In the genomic region with DNA sequence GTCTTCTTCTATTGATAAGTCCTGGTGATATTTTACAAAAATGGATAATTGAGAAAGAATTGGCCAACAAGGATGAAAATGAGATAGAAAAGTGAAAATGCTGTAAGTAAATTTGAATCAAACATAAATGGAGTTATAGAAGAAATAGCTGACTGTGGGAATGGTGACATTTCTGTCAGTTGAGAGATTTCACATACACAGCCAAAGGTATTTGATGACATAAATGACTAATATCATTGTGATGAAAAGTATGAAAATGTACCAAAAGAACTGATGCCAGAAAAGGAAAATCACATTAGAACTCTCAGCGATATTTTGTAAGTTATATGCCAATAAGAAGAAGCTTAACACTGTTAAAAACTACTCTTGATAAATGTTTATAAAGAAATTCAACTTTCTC, we compare ENCODE assay signal across 2 cellular contexts.
TF ChIP-seq lines count a peak whose summit lies in the region.

No MANE protein-coding gene starts in this region.

TF ChIP-seq in SK-N-SH, 30 proteins besides CTCF, POLR2A, EP300 and RAD21 (continued from another document):
- TF ChIP-seq, protein P1, sequence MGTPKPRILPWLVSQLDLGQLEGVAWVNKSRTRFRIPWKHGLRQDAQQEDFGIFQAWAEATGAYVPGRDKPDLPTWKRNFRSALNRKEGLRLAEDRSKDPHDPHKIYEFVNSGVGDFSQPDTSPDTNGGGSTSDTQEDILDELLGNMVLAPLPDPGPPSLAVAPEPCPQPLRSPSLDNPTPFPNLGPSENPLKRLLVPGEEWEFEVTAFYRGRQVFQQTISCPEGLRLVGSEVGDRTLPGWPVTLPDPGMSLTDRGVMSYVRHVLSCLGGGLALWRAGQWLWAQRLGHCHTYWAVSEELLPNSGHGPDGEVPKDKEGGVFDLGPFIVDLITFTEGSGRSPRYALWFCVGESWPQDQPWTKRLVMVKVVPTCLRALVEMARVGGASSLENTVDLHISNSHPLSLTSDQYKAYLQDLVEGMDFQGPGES (IDR thresholded peaks at IDR 0.05; ENCODE audit: low read depth, low read length): no peak
- peak; percentile 62; the same call in 1 of the 2 replicates for TF ChIP-seq FOSL2 (IDR thresholded peaks at IDR 0.05; ENCODE audit: borderline replicate concordance, low read depth)
- TF ChIP-seq, protein P2, sequence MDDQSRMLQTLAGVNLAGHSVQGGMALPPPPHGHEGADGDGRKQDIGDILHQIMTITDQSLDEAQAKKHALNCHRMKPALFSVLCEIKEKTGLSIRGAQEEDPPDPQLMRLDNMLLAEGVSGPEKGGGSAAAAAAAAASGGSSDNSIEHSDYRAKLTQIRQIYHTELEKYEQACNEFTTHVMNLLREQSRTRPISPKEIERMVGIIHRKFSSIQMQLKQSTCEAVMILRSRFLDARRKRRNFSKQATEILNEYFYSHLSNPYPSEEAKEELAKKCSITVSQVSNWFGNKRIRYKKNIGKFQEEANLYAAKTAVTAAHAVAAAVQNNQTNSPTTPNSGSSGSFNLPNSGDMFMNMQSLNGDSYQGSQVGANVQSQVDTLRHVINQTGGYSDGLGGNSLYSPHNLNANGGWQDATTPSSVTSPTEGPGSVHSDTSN (IDR thresholded peaks at IDR 0.05): peak; percentile 87
- TF ChIP-seq, protein P3, sequence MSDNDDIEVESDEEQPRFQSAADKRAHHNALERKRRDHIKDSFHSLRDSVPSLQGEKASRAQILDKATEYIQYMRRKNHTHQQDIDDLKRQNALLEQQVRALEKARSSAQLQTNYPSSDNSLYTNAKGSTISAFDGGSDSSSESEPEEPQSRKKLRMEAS (IDR thresholded peaks at IDR 0.05; ENCODE audit: low read depth): no peak
- peak; percentile 49; the same call in 1 of the 2 replicates for TF ChIP-seq NFIC (IDR thresholded peaks at IDR 0.05; ENCODE audit: borderline replicate concordance)
- TF ChIP-seq TEAD4 (IDR thresholded peaks at IDR 0.05; ENCODE audit: borderline replicate concordance, insufficient read depth): peak; percentile 45; the same call in 1 of the 2 replicates
- TF ChIP-seq, protein P4, sequence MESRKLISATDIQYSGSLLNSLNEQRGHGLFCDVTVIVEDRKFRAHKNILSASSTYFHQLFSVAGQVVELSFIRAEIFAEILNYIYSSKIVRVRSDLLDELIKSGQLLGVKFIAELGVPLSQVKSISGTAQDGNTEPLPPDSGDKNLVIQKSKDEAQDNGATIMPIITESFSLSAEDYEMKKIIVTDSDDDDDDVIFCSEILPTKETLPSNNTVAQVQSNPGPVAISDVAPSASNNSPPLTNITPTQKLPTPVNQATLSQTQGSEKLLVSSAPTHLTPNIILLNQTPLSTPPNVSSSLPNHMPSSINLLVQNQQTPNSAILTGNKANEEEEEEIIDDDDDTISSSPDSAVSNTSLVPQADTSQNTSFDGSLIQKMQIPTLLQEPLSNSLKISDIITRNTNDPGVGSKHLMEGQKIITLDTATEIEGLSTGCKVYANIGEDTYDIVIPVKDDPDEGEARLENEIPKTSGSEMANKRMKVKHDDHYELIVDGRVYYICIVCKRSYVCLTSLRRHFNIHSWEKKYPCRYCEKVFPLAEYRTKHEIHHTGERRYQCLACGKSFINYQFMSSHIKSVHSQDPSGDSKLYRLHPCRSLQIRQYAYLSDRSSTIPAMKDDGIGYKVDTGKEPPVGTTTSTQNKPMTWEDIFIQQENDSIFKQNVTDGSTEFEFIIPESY (IDR thresholded peaks at IDR 0.05; ENCODE audit: borderline replicate concordance, low read depth): no peak
- no peak for TF ChIP-seq POLR2AphosphoS5 (IDR thresholded peaks at IDR 0.05; ENCODE audit: low read depth, low read length)
- TF ChIP-seq JUND (IDR thresholded peaks at IDR 0.05): peak; percentile 69
- no peak for TF ChIP-seq FOXJ3 (CRISPR knock-in tag; IDR thresholded peaks at IDR 0.05)
- TF ChIP-seq, protein P5, sequence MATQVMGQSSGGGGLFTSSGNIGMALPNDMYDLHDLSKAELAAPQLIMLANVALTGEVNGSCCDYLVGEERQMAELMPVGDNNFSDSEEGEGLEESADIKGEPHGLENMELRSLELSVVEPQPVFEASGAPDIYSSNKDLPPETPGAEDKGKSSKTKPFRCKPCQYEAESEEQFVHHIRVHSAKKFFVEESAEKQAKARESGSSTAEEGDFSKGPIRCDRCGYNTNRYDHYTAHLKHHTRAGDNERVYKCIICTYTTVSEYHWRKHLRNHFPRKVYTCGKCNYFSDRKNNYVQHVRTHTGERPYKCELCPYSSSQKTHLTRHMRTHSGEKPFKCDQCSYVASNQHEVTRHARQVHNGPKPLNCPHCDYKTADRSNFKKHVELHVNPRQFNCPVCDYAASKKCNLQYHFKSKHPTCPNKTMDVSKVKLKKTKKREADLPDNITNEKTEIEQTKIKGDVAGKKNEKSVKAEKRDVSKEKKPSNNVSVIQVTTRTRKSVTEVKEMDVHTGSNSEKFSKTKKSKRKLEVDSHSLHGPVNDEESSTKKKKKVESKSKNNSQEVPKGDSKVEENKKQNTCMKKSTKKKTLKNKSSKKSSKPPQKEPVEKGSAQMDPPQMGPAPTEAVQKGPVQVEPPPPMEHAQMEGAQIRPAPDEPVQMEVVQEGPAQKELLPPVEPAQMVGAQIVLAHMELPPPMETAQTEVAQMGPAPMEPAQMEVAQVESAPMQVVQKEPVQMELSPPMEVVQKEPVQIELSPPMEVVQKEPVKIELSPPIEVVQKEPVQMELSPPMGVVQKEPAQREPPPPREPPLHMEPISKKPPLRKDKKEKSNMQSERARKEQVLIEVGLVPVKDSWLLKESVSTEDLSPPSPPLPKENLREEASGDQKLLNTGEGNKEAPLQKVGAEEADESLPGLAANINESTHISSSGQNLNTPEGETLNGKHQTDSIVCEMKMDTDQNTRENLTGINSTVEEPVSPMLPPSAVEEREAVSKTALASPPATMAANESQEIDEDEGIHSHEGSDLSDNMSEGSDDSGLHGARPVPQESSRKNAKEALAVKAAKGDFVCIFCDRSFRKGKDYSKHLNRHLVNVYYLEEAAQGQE (IDR thresholded peaks at IDR 0.05; ENCODE audit: low read depth, low read length): no peak
- TF ChIP-seq TCF12 (IDR thresholded peaks at IDR 0.05): peak; percentile 94

TF ChIP-seq in neural cell, 6 proteins besides CTCF, POLR2A, EP300 and RAD21 (continued from another document):
- TF ChIP-seq EZH2 (IDR thresholded peaks at IDR 0.05; ENCODE audit: borderline replicate concordance, insufficient read depth, low read length, poor library complexity, severe bottlenecking): no peak
